Comparison of ENCODE assay signal across 1 cellular context in the genomic region with DNA sequence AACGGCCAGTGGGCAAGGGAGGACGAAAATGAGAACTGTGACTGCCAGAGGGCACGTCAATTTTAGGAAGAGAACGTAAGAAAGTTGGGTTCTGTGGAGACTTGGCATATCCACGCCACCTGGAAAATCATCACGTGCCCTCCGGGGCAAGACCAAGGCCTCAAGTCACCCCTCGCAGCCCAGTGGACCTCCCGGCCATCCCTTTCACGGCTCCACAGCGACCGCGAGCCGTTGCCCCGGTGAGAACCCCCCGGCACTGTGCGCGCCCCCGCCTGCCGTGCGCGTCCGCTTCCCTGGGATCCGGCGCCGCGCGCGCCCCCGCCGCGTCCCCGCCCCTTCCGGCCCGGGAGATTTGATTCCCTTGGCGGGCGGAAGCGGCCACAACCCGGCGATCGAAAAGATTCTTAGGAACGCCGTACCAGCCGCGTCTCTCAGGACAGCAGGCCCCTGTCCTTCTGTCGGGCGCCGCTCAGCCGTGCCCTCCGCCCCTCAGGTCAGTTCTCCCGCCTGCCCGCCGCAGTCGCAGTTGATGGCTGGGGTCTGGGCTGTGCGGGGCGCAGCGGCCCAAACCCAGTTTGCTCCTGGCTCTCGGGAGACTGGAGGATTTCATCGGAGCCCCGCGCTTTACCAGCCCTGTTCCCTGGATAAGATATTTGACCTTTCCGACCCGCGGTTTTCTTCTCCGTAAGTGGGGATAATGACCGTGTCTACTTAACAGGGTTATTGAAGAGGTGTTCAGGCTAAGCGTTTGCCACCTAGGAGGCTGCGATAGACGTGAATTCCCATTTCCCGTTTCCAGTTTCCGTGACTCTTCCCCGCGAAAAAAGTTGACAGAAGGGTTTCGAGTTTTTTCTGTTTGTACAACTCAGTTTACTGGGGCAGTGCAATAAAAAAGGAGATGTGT.
TF ChIP-seq lines count a peak whose summit lies in the region.

A gene (plus strand): TSS at position 381 of the 904 bp plus-strand sequence. CDS start 8,787 bp downstream, outside the sequence.

TF ChIP-seq in HepG2, 621 proteins besides CTCF, POLR2A, EP300 and RAD21 (continued from another document and continues in another):
- TF ChIP-seq ISL2 (CRISPR knock-in tag; IDR thresholded peaks at IDR 0.05) (0 out of 2 replicates have a peak, but pooled peaks have one; percentile 33), ZMAT3 (CRISPR knock-in tag; conservative IDR thresholded peaks at IDR 0.05) (peak; percentile 79; the same call in 1 of the 2 replicates), PRPF4 (IDR thresholded peaks at IDR 0.05; ENCODE audit: low read depth, low read length, poor library complexity, severe bottlenecking) (no peak), CCDC6 (CRISPR knock-in tag; IDR thresholded peaks at IDR 0.05) (peak; percentile 58; the same call in 1 of the 2 replicates), ZNF343 (CRISPR knock-in tag; IDR thresholded peaks at IDR 0.05) (peak; percentile 71; the same call in 1 of the 2 replicates), ZNF780A (CRISPR knock-in tag; IDR thresholded peaks at IDR 0.05) (0 out of 2 replicates have a peak, but pooled peaks have one; percentile 50), RAD51 (IDR thresholded peaks at IDR 0.05; ENCODE audit: borderline replicate concordance) (no peak), ZFP1 (CRISPR knock-in tag; IDR thresholded peaks at IDR 0.05) (peak; percentile 35; the same call in 1 of the 2 replicates), CBX5 (CRISPR knock-in tag; IDR thresholded peaks at IDR 0.05; ENCODE audit: borderline replicate concordance) (no peak; the same call in 1 of the 2 replicates), SCMH1 (CRISPR knock-in tag; IDR thresholded peaks at IDR 0.05; ENCODE audit: borderline replicate concordance) (no peak), DNMT1 (CRISPR knock-in tag; IDR thresholded peaks at IDR 0.05) (no peak), KMT2B (CRISPR knock-in tag; IDR thresholded peaks at IDR 0.05) (peak; percentile 92), KAT2B (IDR thresholded peaks at IDR 0.05; ENCODE audit: borderline replicate concordance, low read depth, low read length) (no peak), ZNF337 (CRISPR knock-in tag; IDR thresholded peaks at IDR 0.05; ENCODE audit: borderline replicate concordance, low read depth) (no peak), FOSL2 (CRISPR knock-in tag; IDR thresholded peaks at IDR 0.05) (no peak)
- TF ChIP-seq, protein P1, sequence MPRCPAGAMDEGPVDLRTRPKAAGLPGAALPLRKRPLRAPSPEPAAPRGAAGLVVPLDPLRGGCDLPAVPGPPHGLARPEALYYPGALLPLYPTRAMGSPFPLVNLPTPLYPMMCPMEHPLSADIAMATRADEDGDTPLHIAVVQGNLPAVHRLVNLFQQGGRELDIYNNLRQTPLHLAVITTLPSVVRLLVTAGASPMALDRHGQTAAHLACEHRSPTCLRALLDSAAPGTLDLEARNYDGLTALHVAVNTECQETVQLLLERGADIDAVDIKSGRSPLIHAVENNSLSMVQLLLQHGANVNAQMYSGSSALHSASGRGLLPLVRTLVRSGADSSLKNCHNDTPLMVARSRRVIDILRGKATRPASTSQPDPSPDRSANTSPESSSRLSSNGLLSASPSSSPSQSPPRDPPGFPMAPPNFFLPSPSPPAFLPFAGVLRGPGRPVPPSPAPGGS (CRISPR knock-in tag; IDR thresholded peaks at IDR 0.05) = peak; percentile 67; the same call in 1 of the 2 replicates
- TF ChIP-seq, protein P2, sequence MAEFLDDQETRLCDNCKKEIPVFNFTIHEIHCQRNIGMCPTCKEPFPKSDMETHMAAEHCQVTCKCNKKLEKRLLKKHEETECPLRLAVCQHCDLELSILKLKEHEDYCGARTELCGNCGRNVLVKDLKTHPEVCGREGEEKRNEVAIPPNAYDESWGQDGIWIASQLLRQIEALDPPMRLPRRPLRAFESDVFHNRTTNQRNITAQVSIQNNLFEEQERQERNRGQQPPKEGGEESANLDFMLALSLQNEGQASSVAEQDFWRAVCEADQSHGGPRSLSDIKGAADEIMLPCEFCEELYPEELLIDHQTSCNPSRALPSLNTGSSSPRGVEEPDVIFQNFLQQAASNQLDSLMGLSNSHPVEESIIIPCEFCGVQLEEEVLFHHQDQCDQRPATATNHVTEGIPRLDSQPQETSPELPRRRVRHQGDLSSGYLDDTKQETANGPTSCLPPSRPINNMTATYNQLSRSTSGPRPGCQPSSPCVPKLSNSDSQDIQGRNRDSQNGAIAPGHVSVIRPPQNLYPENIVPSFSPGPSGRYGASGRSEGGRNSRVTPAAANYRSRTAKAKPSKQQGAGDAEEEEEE (CRISPR knock-in tag; IDR thresholded peaks at IDR 0.05; ENCODE audit: borderline replicate concordance) = no peak
- TF ChIP-seq, protein P3, sequence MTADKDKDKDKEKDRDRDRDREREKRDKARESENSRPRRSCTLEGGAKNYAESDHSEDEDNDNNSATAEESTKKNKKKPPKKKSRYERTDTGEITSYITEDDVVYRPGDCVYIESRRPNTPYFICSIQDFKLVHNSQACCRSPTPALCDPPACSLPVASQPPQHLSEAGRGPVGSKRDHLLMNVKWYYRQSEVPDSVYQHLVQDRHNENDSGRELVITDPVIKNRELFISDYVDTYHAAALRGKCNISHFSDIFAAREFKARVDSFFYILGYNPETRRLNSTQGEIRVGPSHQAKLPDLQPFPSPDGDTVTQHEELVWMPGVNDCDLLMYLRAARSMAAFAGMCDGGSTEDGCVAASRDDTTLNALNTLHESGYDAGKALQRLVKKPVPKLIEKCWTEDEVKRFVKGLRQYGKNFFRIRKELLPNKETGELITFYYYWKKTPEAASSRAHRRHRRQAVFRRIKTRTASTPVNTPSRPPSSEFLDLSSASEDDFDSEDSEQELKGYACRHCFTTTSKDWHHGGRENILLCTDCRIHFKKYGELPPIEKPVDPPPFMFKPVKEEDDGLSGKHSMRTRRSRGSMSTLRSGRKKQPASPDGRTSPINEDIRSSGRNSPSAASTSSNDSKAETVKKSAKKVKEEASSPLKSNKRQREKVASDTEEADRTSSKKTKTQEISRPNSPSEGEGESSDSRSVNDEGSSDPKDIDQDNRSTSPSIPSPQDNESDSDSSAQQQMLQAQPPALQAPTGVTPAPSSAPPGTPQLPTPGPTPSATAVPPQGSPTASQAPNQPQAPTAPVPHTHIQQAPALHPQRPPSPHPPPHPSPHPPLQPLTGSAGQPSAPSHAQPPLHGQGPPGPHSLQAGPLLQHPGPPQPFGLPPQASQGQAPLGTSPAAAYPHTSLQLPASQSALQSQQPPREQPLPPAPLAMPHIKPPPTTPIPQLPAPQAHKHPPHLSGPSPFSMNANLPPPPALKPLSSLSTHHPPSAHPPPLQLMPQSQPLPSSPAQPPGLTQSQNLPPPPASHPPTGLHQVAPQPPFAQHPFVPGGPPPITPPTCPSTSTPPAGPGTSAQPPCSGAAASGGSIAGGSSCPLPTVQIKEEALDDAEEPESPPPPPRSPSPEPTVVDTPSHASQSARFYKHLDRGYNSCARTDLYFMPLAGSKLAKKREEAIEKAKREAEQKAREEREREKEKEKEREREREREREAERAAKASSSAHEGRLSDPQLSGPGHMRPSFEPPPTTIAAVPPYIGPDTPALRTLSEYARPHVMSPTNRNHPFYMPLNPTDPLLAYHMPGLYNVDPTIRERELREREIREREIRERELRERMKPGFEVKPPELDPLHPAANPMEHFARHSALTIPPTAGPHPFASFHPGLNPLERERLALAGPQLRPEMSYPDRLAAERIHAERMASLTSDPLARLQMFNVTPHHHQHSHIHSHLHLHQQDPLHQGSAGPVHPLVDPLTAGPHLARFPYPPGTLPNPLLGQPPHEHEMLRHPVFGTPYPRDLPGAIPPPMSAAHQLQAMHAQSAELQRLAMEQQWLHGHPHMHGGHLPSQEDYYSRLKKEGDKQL (CRISPR knock-in tag; IDR thresholded peaks at IDR 0.05; ENCODE audit: low read depth) = no peak
- TF ChIP-seq, protein P4, sequence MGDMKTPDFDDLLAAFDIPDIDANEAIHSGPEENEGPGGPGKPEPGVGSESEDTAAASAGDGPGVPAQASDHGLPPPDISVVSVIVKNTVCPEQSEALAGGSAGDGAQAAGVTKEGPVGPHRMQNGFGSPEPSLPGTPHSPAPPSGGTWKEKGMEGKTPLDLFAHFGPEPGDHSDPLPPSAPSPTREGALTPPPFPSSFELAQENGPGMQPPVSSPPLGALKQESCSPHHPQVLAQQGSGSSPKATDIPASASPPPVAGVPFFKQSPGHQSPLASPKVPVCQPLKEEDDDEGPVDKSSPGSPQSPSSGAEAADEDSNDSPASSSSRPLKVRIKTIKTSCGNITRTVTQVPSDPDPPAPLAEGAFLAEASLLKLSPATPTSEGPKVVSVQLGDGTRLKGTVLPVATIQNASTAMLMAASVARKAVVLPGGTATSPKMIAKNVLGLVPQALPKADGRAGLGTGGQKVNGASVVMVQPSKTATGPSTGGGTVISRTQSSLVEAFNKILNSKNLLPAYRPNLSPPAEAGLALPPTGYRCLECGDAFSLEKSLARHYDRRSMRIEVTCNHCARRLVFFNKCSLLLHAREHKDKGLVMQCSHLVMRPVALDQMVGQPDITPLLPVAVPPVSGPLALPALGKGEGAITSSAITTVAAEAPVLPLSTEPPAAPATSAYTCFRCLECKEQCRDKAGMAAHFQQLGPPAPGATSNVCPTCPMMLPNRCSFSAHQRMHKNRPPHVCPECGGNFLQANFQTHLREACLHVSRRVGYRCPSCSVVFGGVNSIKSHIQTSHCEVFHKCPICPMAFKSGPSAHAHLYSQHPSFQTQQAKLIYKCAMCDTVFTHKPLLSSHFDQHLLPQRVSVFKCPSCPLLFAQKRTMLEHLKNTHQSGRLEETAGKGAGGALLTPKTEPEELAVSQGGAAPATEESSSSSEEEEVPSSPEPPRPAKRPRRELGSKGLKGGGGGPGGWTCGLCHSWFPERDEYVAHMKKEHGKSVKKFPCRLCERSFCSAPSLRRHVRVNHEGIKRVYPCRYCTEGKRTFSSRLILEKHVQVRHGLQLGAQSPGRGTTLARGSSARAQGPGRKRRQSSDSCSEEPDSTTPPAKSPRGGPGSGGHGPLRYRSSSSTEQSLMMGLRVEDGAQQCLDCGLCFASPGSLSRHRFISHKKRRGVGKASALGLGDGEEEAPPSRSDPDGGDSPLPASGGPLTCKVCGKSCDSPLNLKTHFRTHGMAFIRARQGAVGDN (CRISPR knock-in tag; IDR thresholded peaks at IDR 0.05) = peak; percentile 83
- TF ChIP-seq, protein P5, sequence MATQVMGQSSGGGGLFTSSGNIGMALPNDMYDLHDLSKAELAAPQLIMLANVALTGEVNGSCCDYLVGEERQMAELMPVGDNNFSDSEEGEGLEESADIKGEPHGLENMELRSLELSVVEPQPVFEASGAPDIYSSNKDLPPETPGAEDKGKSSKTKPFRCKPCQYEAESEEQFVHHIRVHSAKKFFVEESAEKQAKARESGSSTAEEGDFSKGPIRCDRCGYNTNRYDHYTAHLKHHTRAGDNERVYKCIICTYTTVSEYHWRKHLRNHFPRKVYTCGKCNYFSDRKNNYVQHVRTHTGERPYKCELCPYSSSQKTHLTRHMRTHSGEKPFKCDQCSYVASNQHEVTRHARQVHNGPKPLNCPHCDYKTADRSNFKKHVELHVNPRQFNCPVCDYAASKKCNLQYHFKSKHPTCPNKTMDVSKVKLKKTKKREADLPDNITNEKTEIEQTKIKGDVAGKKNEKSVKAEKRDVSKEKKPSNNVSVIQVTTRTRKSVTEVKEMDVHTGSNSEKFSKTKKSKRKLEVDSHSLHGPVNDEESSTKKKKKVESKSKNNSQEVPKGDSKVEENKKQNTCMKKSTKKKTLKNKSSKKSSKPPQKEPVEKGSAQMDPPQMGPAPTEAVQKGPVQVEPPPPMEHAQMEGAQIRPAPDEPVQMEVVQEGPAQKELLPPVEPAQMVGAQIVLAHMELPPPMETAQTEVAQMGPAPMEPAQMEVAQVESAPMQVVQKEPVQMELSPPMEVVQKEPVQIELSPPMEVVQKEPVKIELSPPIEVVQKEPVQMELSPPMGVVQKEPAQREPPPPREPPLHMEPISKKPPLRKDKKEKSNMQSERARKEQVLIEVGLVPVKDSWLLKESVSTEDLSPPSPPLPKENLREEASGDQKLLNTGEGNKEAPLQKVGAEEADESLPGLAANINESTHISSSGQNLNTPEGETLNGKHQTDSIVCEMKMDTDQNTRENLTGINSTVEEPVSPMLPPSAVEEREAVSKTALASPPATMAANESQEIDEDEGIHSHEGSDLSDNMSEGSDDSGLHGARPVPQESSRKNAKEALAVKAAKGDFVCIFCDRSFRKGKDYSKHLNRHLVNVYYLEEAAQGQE (IDR thresholded peaks at IDR 0.05; ENCODE audit: borderline replicate concordance in 1 of 2, low read depth in 1 of 2, low read length in 2 of 2) = no peak
- TF ChIP-seq, protein P6, sequence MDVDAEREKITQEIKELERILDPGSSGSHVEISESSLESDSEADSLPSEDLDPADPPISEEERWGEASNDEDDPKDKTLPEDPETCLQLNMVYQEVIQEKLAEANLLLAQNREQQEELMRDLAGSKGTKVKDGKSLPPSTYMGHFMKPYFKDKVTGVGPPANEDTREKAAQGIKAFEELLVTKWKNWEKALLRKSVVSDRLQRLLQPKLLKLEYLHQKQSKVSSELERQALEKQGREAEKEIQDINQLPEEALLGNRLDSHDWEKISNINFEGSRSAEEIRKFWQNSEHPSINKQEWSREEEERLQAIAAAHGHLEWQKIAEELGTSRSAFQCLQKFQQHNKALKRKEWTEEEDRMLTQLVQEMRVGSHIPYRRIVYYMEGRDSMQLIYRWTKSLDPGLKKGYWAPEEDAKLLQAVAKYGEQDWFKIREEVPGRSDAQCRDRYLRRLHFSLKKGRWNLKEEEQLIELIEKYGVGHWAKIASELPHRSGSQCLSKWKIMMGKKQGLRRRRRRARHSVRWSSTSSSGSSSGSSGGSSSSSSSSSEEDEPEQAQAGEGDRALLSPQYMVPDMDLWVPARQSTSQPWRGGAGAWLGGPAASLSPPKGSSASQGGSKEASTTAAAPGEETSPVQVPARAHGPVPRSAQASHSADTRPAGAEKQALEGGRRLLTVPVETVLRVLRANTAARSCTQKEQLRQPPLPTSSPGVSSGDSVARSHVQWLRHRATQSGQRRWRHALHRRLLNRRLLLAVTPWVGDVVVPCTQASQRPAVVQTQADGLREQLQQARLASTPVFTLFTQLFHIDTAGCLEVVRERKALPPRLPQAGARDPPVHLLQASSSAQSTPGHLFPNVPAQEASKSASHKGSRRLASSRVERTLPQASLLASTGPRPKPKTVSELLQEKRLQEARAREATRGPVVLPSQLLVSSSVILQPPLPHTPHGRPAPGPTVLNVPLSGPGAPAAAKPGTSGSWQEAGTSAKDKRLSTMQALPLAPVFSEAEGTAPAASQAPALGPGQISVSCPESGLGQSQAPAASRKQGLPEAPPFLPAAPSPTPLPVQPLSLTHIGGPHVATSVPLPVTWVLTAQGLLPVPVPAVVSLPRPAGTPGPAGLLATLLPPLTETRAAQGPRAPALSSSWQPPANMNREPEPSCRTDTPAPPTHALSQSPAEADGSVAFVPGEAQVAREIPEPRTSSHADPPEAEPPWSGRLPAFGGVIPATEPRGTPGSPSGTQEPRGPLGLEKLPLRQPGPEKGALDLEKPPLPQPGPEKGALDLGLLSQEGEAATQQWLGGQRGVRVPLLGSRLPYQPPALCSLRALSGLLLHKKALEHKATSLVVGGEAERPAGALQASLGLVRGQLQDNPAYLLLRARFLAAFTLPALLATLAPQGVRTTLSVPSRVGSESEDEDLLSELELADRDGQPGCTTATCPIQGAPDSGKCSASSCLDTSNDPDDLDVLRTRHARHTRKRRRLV (CRISPR knock-in tag; IDR thresholded peaks at IDR 0.05) = 0 out of 2 replicates have a peak, but pooled peaks have one; percentile 28
